Comparison of ENCODE assay signal across 21 cellular contexts in the genomic region with DNA sequence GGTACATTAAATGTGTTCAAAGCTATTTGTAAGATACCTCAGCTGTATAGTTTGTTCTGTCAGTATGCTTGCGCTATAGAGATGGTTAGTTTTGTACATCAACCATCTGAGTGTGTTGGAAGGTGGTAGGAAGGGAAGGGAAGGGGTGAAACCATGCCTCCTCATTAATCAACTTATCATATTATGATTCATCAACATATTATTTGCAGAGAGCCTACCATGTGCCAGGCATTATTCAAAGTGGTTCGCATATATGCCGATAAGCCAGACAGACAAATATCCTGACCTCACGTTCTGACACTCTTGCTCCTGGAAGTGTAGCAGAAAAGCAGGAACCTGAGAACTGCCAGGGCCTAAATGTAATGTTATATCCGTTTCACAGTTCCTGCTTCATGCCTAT.
DNase-seq lines count a peak whose midpoint lies in the region; ATAC-seq, FAIRE-seq and TF ChIP-seq lines count a peak whose summit lies in the region.
"Had no signal": no experiment of that assay in that cellular context is flagged by ENCODE, and none has a peak within 500 bp of the region (broad histone marks: within the 10 kb centered on the region; RNA-seq: fewer than 3 reads in every experiment).

No MANE protein-coding gene starts in this region.

- no peak for ATAC-seq in A549
- peak; percentile 51 for ATAC-seq in foreskin keratinocyte
- ATAC-seq in GM18867 (IDR thresholded peaks at IDR 0.05; ENCODE audit: unreplicated experiment) = no peak
- ATAC-seq in activated CD4-positive, CD25-positive, alpha-beta regulatory T cell treated with anti-CD3 and anti-CD28 coated beads, Interleukin-2, amount 50 U/mL, for 24 hours = no peak

- TF ChIP-seq CTCF in A549 (IDR thresholded peaks at IDR 0.05) (no peak), foreskin keratinocyte (conservative IDR thresholded peaks at IDR 0.05) (no peak)

- 90% methylated on average over 5 of the region's 5 CpGs for WGBS in A549 (ENCODE audit: missing lambda C conversion rate)

- DNase-seq in A549 (ENCODE audit: low read depth in 1 of 2, low spot score in 1 of 2) = no peak
- DNase-seq in M059J (ENCODE audit: low read depth) = peak; percentile 54
- DNase-seq in amniotic epithelial cell (ENCODE audit: low read depth) = peak; percentile 81
- DNase-seq in foreskin keratinocyte = peak; percentile 56 to 68
- no peak for DNase-seq in cerebellum (ENCODE audit: low spot score)
- DNase-seq in SKM-1 (lab: John Stamatoyannopoulos, UW; ENCODE audit: unreplicated experiment) = no peak
- DNase-seq: COR-L47, DMS153, KG1, MM.1S, NCI-H1105, NCI-H1694 treated with DMSO at 0.1 percent for 48 hours, NCI-H446 treated with DMSO at 0.1 percent for 48 hours, NCI-H748 treated with DMSO at 0.1 percent for 48 hours, Right ventricle myocardium superior had no signal

- POLR2A ChIA-PET in A549 (lab: Yijun Ruan, JAX) = no interaction called here

- no peak for TF ChIP-seq POLR2A in A549 (IDR thresholded peaks at IDR 0.05; ENCODE audit: low read length)

- no peak for FAIRE-seq in A549 (lab: Jason Lieb, UNC)
- FAIRE-seq: A204.1, G401.6, H1 had no signal

- no peak for TF ChIP-seq EP300 in A549 (IDR thresholded peaks at IDR 0.05)

- peaks cover 6% of the 10 kb centered on the region for H3K9me3 ChIP-seq in A549

- no peaks in the 10 kb centered on the region for H3K27me3 ChIP-seq in foreskin keratinocyte

- peaks cover 12% of the 10 kb centered on the region; the same call in 2 of the 3 replicates for H3K4me1 ChIP-seq in A549
- H3K4me1 ChIP-seq in foreskin keratinocyte = peaks cover 41% of the 10 kb centered on the region

- no peak overlapping the region for H3K4me3 ChIP-seq in A549
- H3K4me3 ChIP-seq: PC-9 had no signal

- H3K4me2 ChIP-seq in A549 = peak overlapping the region; percentile 15; the same call in 2 of the 3 replicates
- H3K4me2 ChIP-seq: PC-9 had no signal

- TF ChIP-seq RAD21 in A549 (conservative IDR thresholded peaks at IDR 0.05 in 1 of 2, IDR thresholded peaks at IDR 0.05 in 1 of 2) = no peak

- CTCF ChIA-PET in A549 (lab: Yijun Ruan, JAX) = interaction anchor here (0.8 to 2.0 kb wide), 4 partner anchors 10 to 288 kb away, joined by 3 to 8 read pairs (median 3); no protein-coding TSS in a partner anchor

- peak overlapping the region in 1 of 2 experiments; percentile 3; a peak in 1 of 6 replicates for H3K27ac ChIP-seq in A549
- no peak overlapping the region for H3K27ac ChIP-seq in foreskin keratinocyte
- H3K27ac ChIP-seq: PC-9 had no signal

TF ChIP-seq in A549, 52 proteins besides CTCF, POLR2A, EP300 and RAD21:
- TF ChIP-seq MAFK (IDR thresholded peaks at IDR 0.05; ENCODE audit: partially characterized antibody) = no peak
- TF ChIP-seq MYC (IDR thresholded peaks at IDR 0.05; ENCODE audit: borderline replicate concordance, low read length) = no peak
- no peak for TF ChIP-seq NFE2L2 (conservative IDR thresholded peaks at IDR 0.05; ENCODE audit: low read length)
- no peak for TF ChIP-seq FOSL2 (IDR thresholded peaks at IDR 0.05)
- no peak for TF ChIP-seq FOSL2 (CRISPR knock-in tag; IDR thresholded peaks at IDR 0.05)
- no peak for TF ChIP-seq FOSB (CRISPR knock-in tag; IDR thresholded peaks at IDR 0.05)
- TF ChIP-seq, protein P1, sequence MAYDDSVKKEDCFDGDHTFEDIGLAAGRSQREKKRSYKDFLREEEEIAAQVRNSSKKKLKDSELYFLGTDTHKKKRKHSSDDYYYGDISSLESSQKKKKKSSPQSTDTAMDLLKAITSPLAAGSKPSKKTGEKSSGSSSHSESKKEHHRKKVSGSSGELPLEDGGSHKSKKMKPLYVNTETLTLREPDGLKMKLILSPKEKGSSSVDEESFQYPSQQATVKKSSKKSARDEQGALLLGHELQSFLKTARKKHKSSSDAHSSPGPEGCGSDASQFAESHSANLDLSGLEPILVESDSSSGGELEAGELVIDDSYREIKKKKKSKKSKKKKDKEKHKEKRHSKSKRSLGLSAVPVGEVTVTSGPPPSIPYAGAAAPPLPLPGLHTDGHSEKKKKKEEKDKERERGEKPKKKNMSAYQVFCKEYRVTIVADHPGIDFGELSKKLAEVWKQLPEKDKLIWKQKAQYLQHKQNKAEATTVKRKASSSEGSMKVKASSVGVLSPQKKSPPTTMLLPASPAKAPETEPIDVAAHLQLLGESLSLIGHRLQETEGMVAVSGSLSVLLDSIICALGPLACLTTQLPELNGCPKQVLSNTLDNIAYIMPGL (CRISPR knock-in tag; IDR thresholded peaks at IDR 0.05; ENCODE audit: borderline replicate concordance) = no peak
- no peak for TF ChIP-seq CBX2 (IDR thresholded peaks at IDR 0.05; ENCODE audit: borderline replicate concordance, low read depth)

Comparison
In these comparisons a context has a peak if more than half of its experiments do, and no peak if none do; other contexts are left out.
1. DNase-seq: peak in M059J (single experiment), amniotic epithelial cell (single experiment) and foreskin keratinocyte (2 of 2); none in A549 (0 of 2), cerebellum (single experiment) and SKM-1 (single experiment).